ENCODE assay signal across 17 cellular contexts in the genomic region with DNA sequence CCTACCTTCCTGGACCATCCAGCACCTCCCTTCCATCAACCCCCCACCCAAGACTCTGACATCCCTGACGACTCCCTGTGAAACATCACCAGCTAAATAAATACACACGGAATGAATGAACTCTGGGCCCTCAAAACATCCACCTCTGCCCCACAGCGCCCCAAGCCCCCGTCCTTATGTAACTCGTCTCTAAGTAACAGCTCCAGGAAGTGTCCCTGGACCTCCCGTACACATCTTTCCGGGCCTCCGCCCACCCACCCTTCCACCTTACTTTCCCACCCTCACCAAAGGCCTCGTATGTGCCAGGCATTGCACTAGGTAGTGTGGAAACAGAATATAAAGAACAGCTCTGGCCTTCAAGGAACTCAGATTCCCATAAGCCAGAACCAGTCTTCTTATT. TPM values are rescaled to one million over a fixed set of nuclear protein-coding genes. Genes with fewer than 3 reads are reported as not detected.
DNase-seq lines count a peak whose midpoint lies in the region; ATAC-seq and TF ChIP-seq lines count a peak whose summit lies in the region.
"Had no signal": no experiment of that assay in that cellular context is flagged by ENCODE, and none has a peak within 500 bp of the region (broad histone marks: within the 10 kb centered on the region; RNA-seq: fewer than 3 reads in every experiment).

No MANE protein-coding gene starts in this region.

- WGBS in heart right ventricle, 2 donors: 64 to 79% methylated on average over 9 of the region's 9 CpGs

- intact Hi-C loops in heart right ventricle (cut with DNase I): no loop called here

- H3K36me3 ChIP-seq in right atrium auricular region (no peaks in the 10 kb centered on the region), heart right ventricle (no peaks in the 10 kb centered on the region)

- H3K9me3 Mint-ChIP-seq in neural crest cell: no peaks in the 10 kb centered on the region
- no peaks in the 10 kb centered on the region for H3K9me3 Mint-ChIP-seq in stimulated activated effector memory CD8-positive, alpha-beta T cell treated with anti-CD3 and anti-CD28 coated beads, Interleukin-12 subunit alpha, Interleukin-12 subunit beta, amount 100 ng/mL, for 72 hours

- H3K9me3 ChIP-seq in right atrium auricular region: no peaks in the 10 kb centered on the region
- no peaks in the 10 kb centered on the region for H3K9me3 ChIP-seq in heart right ventricle

- H3K36me3 Mint-ChIP-seq in neural crest cell (ENCODE audit: low read depth): no peaks in the 10 kb centered on the region
- H3K36me3 Mint-ChIP-seq in stimulated activated effector memory CD8-positive, alpha-beta T cell treated with anti-CD3 and anti-CD28 coated beads, Interleukin-12 subunit alpha, Interleukin-12 subunit beta, amount 100 ng/mL, for 72 hours: no peaks in the 10 kb centered on the region
- H3K36me3 Mint-ChIP-seq: CD4-positive, alpha-beta memory T cell had no signal

- H3K4me1 ChIP-seq in right atrium auricular region (no peaks in the 10 kb centered on the region), heart right ventricle (peaks cover 0 to 15% (median 0%) of the 10 kb centered on the region in 9 donors)

- H3K4me3 ChIP-seq in right atrium auricular region: no peak overlapping the region
- no peak overlapping the region for H3K4me3 ChIP-seq in heart right ventricle
- H3K4me3 ChIP-seq: GM23248 had no signal

- no peaks in the 10 kb centered on the region for H3K4me1 Mint-ChIP-seq in neural crest cell
- H3K4me1 Mint-ChIP-seq in stimulated activated effector memory CD8-positive, alpha-beta T cell treated with anti-CD3 and anti-CD28 coated beads, Interleukin-12 subunit alpha, Interleukin-12 subunit beta, amount 100 ng/mL, for 72 hours: peaks cover 16% of the 10 kb centered on the region

- no peak overlapping the region for H3K4me3 Mint-ChIP-seq in neural crest cell
- H3K4me3 Mint-ChIP-seq in stimulated activated effector memory CD8-positive, alpha-beta T cell treated with anti-CD3 and anti-CD28 coated beads, Interleukin-12 subunit alpha, Interleukin-12 subunit beta, amount 100 ng/mL, for 72 hours: no peak overlapping the region
- H3K4me3 Mint-ChIP-seq: CD4-positive, alpha-beta memory T cell had no signal

- peak overlapping the region; percentile 24 for H3K27ac Mint-ChIP-seq in neural crest cell (ENCODE audit: unreplicated experiment)
- peak overlapping the region; percentile 27 for H3K27ac Mint-ChIP-seq in stimulated activated effector memory CD8-positive, alpha-beta T cell treated with anti-CD3 and anti-CD28 coated beads, Interleukin-12 subunit alpha, Interleukin-12 subunit beta, amount 100 ng/mL, for 72 hours

- DNase-seq in right atrium auricular region (ENCODE audit: low spot score): peak; percentile 53
- DNase-seq in heart right ventricle: no peak
- DNase-seq in neural crest cell (ENCODE audit: low read depth, low spot score): no peak
- DNase-seq in stimulated activated effector memory CD8-positive, alpha-beta T cell treated with anti-CD3 and anti-CD28 coated beads, Interleukin-12 subunit alpha, Interleukin-12 subunit beta, amount 100 ng/mL, for 72 hours (ENCODE audit: low spot score in 2 of 2): no peak
- no peak for DNase-seq in islet precursor cell
- DNase-seq: C1 segment of cervical spinal cord; Calu3; CD4-positive, alpha-beta memory T cell; COR-L47; DMS53; DMS79 treated with DMSO at 0.1 percent for 48 hours; GF-D8; GM23248; H7; HCEC 1CT had no signal

- ATAC-seq in heart right ventricle (no peak), HG02973 (IDR thresholded peaks at IDR 0.05; ENCODE audit: unreplicated experiment) (no peak)
- no peak for ATAC-seq in stimulated activated effector memory CD8-positive, alpha-beta T cell treated with anti-CD3 and anti-CD28 coated beads, Interleukin-12 subunit alpha, Interleukin-12 subunit beta, amount 100 ng/mL, for 72 hours

- no peak for TF ChIP-seq CTCF in right atrium auricular region (IDR thresholded peaks at IDR 0.05)
- TF ChIP-seq CTCF in heart right ventricle (IDR thresholded peaks at IDR 0.05): no peak
- TF ChIP-seq CTCF in neural crest cell (conservative IDR thresholded peaks at IDR 0.05): no peak

- H3K27ac ChIP-seq in right atrium auricular region (no peak overlapping the region), heart right ventricle (no peak overlapping the region)
- H3K27ac ChIP-seq: GM23248 had no signal

- no peaks in the 10 kb centered on the region for H3K27me3 Mint-ChIP-seq in neural crest cell (ENCODE audit: low read depth)
- H3K27me3 Mint-ChIP-seq: CD4-positive, alpha-beta memory T cell had no signal

- H3K27me3 ChIP-seq in right atrium auricular region (no peaks in the 10 kb centered on the region), heart right ventricle (peaks cover 0 to 17% (median 0%) of the 10 kb centered on the region in 7 donors)

RNA-seq across cellular contexts. Expression of gene SLIT1, which starts 27.7 kb away (rescaled TPM):
- total RNA-seq in right atrium auricular region (not detected), heart right ventricle (under 1 TPM in 9 of 10 donors, not detected in 1; 0.04 to 0.31 (median 0.13) TPM), neural crest cell (9.7 and 10.6 TPM in 2 replicates)
- polyA plus RNA-seq in heart right ventricle: under 1 TPM; 0.07 TPM
- total RNA-seq: A172, Calu3, GM23248 had no signal
- polyA plus RNA-seq: GM23248 had no signal
